ENCODE assay signal across 20 cellular contexts in the genomic region with DNA sequence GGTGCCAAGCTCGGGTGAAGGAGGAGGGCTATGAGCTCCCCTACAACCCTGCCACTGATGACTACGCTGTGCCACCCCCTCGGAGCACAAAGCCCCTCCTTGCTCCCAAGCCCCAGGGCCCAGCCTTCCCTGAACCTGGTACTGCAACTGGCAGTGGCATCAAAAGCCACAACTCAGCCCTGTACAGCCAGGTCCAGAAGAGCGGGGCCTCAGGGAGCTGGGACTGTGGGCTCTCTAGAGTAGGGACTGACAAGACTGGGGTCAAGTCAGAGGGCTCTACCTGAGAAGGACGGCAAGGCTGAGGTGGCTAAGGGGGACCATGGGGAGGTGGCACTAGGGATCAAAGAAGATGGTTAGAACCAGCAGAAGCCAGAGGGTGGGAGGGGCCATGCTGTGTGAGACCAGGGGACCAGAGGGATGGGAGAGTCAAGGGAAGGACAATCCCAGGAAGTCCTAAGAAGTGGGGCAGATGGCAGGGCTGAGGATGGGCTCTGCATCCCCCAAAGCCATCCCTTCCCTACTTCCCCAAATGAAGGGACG.
DNase-seq lines count a peak whose midpoint lies in the region; ATAC-seq and TF ChIP-seq lines count a peak whose summit lies in the region.
"Had no signal": no experiment of that assay in that cellular context is flagged by ENCODE, and none has a peak within 500 bp of the region (broad histone marks: within the 10 kb centered on the region; RNA-seq: fewer than 3 reads in every experiment).

No MANE protein-coding gene starts in this region.

- ATAC-seq in stimulated activated naive CD8-positive, alpha-beta T cell treated with anti-CD3 and anti-CD28 coated beads, Interleukin-15, amount 100 ng/mL, for 72 hours: no peak
- ATAC-seq: heart left ventricle, left ventricle myocardium superior, right cardiac atrium had no signal

- DNase-seq in stimulated activated naive CD8-positive, alpha-beta T cell treated with anti-CD3 and anti-CD28 coated beads, Interleukin-15, amount 100 ng/mL, for 72 hours: no peak
- DNase-seq in coronary artery (ENCODE audit: low spot score) (peak; percentile 72), NCI-H1417 treated with DMSO at 0.1 percent for 48 hours (lab: John Stamatoyannopoulos, UW) (no peak), foreskin melanocyte (no peak), NCI-H2227 treated with DMSO at 0.1 percent for 48 hours (lab: John Stamatoyannopoulos, UW) (no peak)
- DNase-seq: activated CD4-positive, alpha-beta memory T cell treated with anti-CD3 and anti-CD28 coated beads for 36 hours; adrenal gland; Caco-2; heart left ventricle; left ventricle myocardium superior; MM.1S; NCI-H774; occipital lobe; Right ventricle myocardium superior; stimulated activated CD4-positive, alpha-beta T cell treated with anti-CD3 and anti-CD28 coated beads, Interleukin-15, amount 100 ng/mL, for 24 hours had no signal

- no peaks in the 10 kb centered on the region for H3K9me3 Mint-ChIP-seq in stimulated activated naive CD8-positive, alpha-beta T cell treated with anti-CD3 and anti-CD28 coated beads, Interleukin-15, Interleukin-2, amounts not matched to agents 100 ng/mL and 50 ng/mL, for 24 hours
- no peaks in the 10 kb centered on the region for H3K9me3 Mint-ChIP-seq in stimulated activated naive CD8-positive, alpha-beta T cell treated with anti-CD3 and anti-CD28 coated beads, Interleukin-15, amount 100 ng/mL, for 72 hours
- H3K9me3 Mint-ChIP-seq: activated CD4-positive, alpha-beta memory T cell treated with anti-CD3 and anti-CD28 coated beads for 36 hours; IgD-negative memory B cell had no signal

- no peaks in the 10 kb centered on the region for H3K36me3 Mint-ChIP-seq in stimulated activated naive CD8-positive, alpha-beta T cell treated with anti-CD3 and anti-CD28 coated beads, Interleukin-15, Interleukin-2, amounts not matched to agents 100 ng/mL and 50 ng/mL, for 24 hours (ENCODE audit: low read depth)

- peaks cover 12% of the 10 kb centered on the region for H3K27me3 Mint-ChIP-seq in stimulated activated naive CD8-positive, alpha-beta T cell treated with anti-CD3 and anti-CD28 coated beads, Interleukin-15, Interleukin-2, amounts not matched to agents 100 ng/mL and 50 ng/mL, for 24 hours
- H3K27me3 Mint-ChIP-seq in stimulated activated naive CD8-positive, alpha-beta T cell treated with anti-CD3 and anti-CD28 coated beads, Interleukin-15, amount 100 ng/mL, for 72 hours: peaks cover 34% of the 10 kb centered on the region

- H3K27ac ChIP-seq in coronary artery: no peak overlapping the region
- H3K27ac ChIP-seq: adrenal gland, breast epithelium, heart left ventricle, thoracic aorta had no signal

- H3K4me3 ChIP-seq in coronary artery: no peak overlapping the region
- H3K4me3 ChIP-seq: adrenal gland, breast epithelium had no signal

- H3K4me1 Mint-ChIP-seq in stimulated activated naive CD8-positive, alpha-beta T cell treated with anti-CD3 and anti-CD28 coated beads, Interleukin-15, Interleukin-2, amounts not matched to agents 100 ng/mL and 50 ng/mL, for 24 hours (ENCODE audit: low read depth): peaks cover 23% of the 10 kb centered on the region
- H3K4me1 Mint-ChIP-seq in stimulated activated naive CD8-positive, alpha-beta T cell treated with anti-CD3 and anti-CD28 coated beads, Interleukin-15, amount 100 ng/mL, for 72 hours: peaks cover 28% of the 10 kb centered on the region

- TF ChIP-seq CTCF in coronary artery (IDR thresholded peaks at IDR 0.05): no peak

- H3K27ac Mint-ChIP-seq in stimulated activated naive CD8-positive, alpha-beta T cell treated with anti-CD3 and anti-CD28 coated beads, Interleukin-15, Interleukin-2, amounts not matched to agents 100 ng/mL and 50 ng/mL, for 24 hours: peak overlapping the region; percentile 34
- H3K27ac Mint-ChIP-seq in stimulated activated naive CD8-positive, alpha-beta T cell treated with anti-CD3 and anti-CD28 coated beads, Interleukin-15, amount 100 ng/mL, for 72 hours: no peak overlapping the region
- H3K27ac Mint-ChIP-seq: activated CD4-positive, alpha-beta memory T cell treated with anti-CD3 and anti-CD28 coated beads for 36 hours had no signal

- H3K4me3 Mint-ChIP-seq in stimulated activated naive CD8-positive, alpha-beta T cell treated with anti-CD3 and anti-CD28 coated beads, Interleukin-15, Interleukin-2, amounts not matched to agents 100 ng/mL and 50 ng/mL, for 24 hours: no peak overlapping the region
- H3K4me3 Mint-ChIP-seq in stimulated activated naive CD8-positive, alpha-beta T cell treated with anti-CD3 and anti-CD28 coated beads, Interleukin-15, amount 100 ng/mL, for 72 hours: no peak overlapping the region
